Comparison of ENCODE assay signal across 26 cellular contexts in genomic region chr4:10028910-10029309, GRCh38. TPM values are rescaled to one million over a fixed set of nuclear protein-coding genes. Genes with fewer than 3 reads are reported as not detected.
DNase-seq lines count a peak whose midpoint lies in the region; ATAC-seq and TF ChIP-seq lines count a peak whose summit lies in the region.
"Had no signal": no experiment of that assay in that cellular context is flagged by ENCODE, and none has a peak within 500 bp of the region (broad histone marks: within the 10 kb centered on the region; RNA-seq: fewer than 3 reads in every experiment).

No MANE protein-coding gene starts in this region.

- ATAC-seq in PC-3 (no peak), gastrocnemius medialis (peak; percentile 73 to 78), GM21390 (IDR thresholded peaks at IDR 0.05; ENCODE audit: unreplicated experiment) (no peak)
- ATAC-seq: GM23338 had no signal

- no peaks in the 10 kb centered on the region for H3K79me2 ChIP-seq in PC-3 (ENCODE audit: low read length)

- BruUV-seq in PC-3 (replicated peaks; lab: Mats Ljungman, UMichigan) = no TSS peak

- no peaks in the 10 kb centered on the region for H4K20me1 ChIP-seq in PC-3 (ENCODE audit: low read length)

- H3K4me3 ChIP-seq in PC-3 (ENCODE audit: low read length) (no peak overlapping the region), fibroblast of mammary gland (ENCODE audit: control insufficient read depth, low read depth, low read length) (no peak overlapping the region), gastrocnemius medialis (no peak overlapping the region)
- H3K4me3 ChIP-seq: GM23338, prostate gland, upper lobe of left lung had no signal

- no peak for TF ChIP-seq POLR2A in gastrocnemius medialis (IDR thresholded peaks at IDR 0.05)

- no peak overlapping the region for H2AFZ ChIP-seq in PC-3 (ENCODE audit: low read length)
- H2AFZ ChIP-seq: GM23338 had no signal

- DNase-seq in NCI-H748 (lab: John Stamatoyannopoulos, UW; ENCODE audit: unreplicated experiment) (peak; percentile 9), NCI-H748 treated with DMSO at 0.1 percent for 48 hours (lab: John Stamatoyannopoulos, UW) (no peak), PC-3 (peak; percentile 35), fibroblast of mammary gland (ENCODE audit: low read depth) (peak; percentile 38), gastrocnemius medialis (peak in 1 of 2 donors; percentile 69), NCI-H128 (lab: John Stamatoyannopoulos, UW; ENCODE audit: unreplicated experiment) (no peak), kidney glomerular epithelial cell (lab: John Stamatoyannopoulos, UW) (no peak)
- DNase-seq: activated CD4-positive, alpha-beta T cell treated with anti-CD3 and anti-CD28 coated beads for 4 hours; activated naive CD4-positive, alpha-beta T cell treated with anti-CD3 and anti-CD28 coated beads for 36 hours; activated T-cell treated with anti-CD3 and anti-CD28 coated beads, Interleukin-2, amount 50 U/mL, for 24 hours; amniotic stem cell; CD8-positive, alpha-beta memory T cell; GDM1; Karpas-422; NCI-H1092; NCI-H2081; NCI-H446 treated with DMSO at 0.1 percent for 48 hours; small intestine; stimulated activated CD4-positive, alpha-beta T cell treated with anti-CD3 and anti-CD28 coated beads, Interleukin-2, amount 100 ng/mL, for 24 hours; upper lobe of left lung had no signal

- H3K4me2 ChIP-seq in PC-3 (ENCODE audit: low read length) = no peak overlapping the region
- H3K4me2 ChIP-seq: GM23338 had no signal

- H3K9me3 ChIP-seq in PC-3 (ENCODE audit: low read length) = no peaks in the 10 kb centered on the region
- H3K9me3 ChIP-seq in gastrocnemius medialis = no peaks in the 10 kb centered on the region
- H3K9me3 ChIP-seq: neutrophil, prostate gland, upper lobe of left lung had no signal

- H3K9me2 ChIP-seq in PC-3 (replicated peaks; ENCODE audit: low read length) = no peaks in the 10 kb centered on the region

- intact Hi-C loops in PC-3 (cut with micrococcal nuclease) = no loop called here
- intact Hi-C loops in gastrocnemius medialis (cut with DNase I; ENCODE audit: low total_unique reads) = no loop called here

- CTCF ChIA-PET in PC-3 (lab: Charles Lee) = no interaction called here

- POLR2A ChIA-PET in PC-3 (lab: Charles Lee; ENCODE audit: unreplicated experiment) = no interaction called here

- H3K27me3 ChIP-seq in PC-3 (ENCODE audit: low read length) = no peaks in the 10 kb centered on the region
- no peaks in the 10 kb centered on the region for H3K27me3 ChIP-seq in gastrocnemius medialis
- H3K27me3 ChIP-seq: neutrophil, upper lobe of left lung had no signal

- TF ChIP-seq CTCF in PC-3 (conservative IDR thresholded peaks at IDR 0.05; ENCODE audit: low read depth, low read length) (no peak), fibroblast of mammary gland (conservative IDR thresholded peaks at IDR 0.05; ENCODE audit: control insufficient read depth, insufficient read depth, low read depth, low read length) (no peak), gastrocnemius medialis (IDR thresholded peaks at IDR 0.05 in 4 of 5, conservative IDR thresholded peaks at IDR 0.05 in 1 of 5) (no peak)

- no peak overlapping the region for H3K9ac ChIP-seq in PC-3 (ENCODE audit: low read length)

- H3K36me3 ChIP-seq in PC-3 (ENCODE audit: low read depth, low read length) = no peaks in the 10 kb centered on the region
- no peaks in the 10 kb centered on the region for H3K36me3 ChIP-seq in gastrocnemius medialis
- H3K36me3 ChIP-seq: neutrophil, prostate gland, upper lobe of left lung had no signal

- peaks cover 14% of the 10 kb centered on the region for H3K4me1 ChIP-seq in PC-3 (ENCODE audit: insufficient read depth, low read length)
- H3K4me1 ChIP-seq in gastrocnemius medialis = peaks cover 52 to 56% of the 10 kb centered on the region in 2 donors
- H3K4me1 ChIP-seq: prostate gland had no signal

- in situ Hi-C loops in gastrocnemius medialis (cut with MboI; ENCODE audit: low sequenced_read_pairs in 4 of 4) = no loop called here

- H3K27ac ChIP-seq in PC-3 (ENCODE audit: low read length) = no peak overlapping the region
- peak overlapping the region; percentile 12 to 51 (median 36) for H3K27ac ChIP-seq in gastrocnemius medialis
- H3K27ac ChIP-seq: 22Rv1, neutrophil, prostate gland, upper lobe of left lung had no signal

- H3F3A ChIP-seq in PC-3 (ENCODE audit: low read length, unreplicated experiment) = no peaks in the 10 kb centered on the region

RNA-seq across cellular contexts. Expression of gene SLC2A9, which starts 7.6 kb away (rescaled TPM):
- total RNA-seq in PC-3 (2014; rRNA removed) (0.11 TPM in 1 of 2 replicates, not detected in the other), gastrocnemius medialis (under 1 TPM; 0.19 to 0.89 (median 0.62) TPM)
- total RNA-seq: RPMI7951 had no signal

Comparison
In these comparisons a context has a peak if more than half of its experiments do, and no peak if none do; other contexts are left out.
1. DNase-seq: peak in NCI-H748 (single experiment), PC-3 (single experiment) and fibroblast of mammary gland (single experiment); none in NCI-H748 treated with DMSO at 0.1 percent for 48 hours (single experiment), NCI-H128 (single experiment) and kidney glomerular epithelial cell (single experiment).
2. ATAC-seq: peak in gastrocnemius medialis (2 of 2); none in PC-3 (single experiment) and GM21390 (single experiment).